ENCODE assay signal across 1 cellular context in genomic region chr10:96319754-96320514, GRCh38.
TF ChIP-seq lines count a peak whose summit lies in the region.

No MANE protein-coding gene starts in this region.

TF ChIP-seq in H1, 55 proteins besides CTCF, POLR2A, EP300 and RAD21 (continued from another document):
- TF ChIP-seq RNF2 (IDR thresholded peaks at IDR 0.05; ENCODE audit: borderline replicate concordance, low read depth, low read length, missing control alignments, poor library complexity, severe bottlenecking) = no peak
- no peak for TF ChIP-seq JUND (IDR thresholded peaks at IDR 0.05; ENCODE audit: low read length)
- no peak for TF ChIP-seq SUZ12 (IDR thresholded peaks at IDR 0.05; ENCODE audit: low read length)
- TF ChIP-seq PHF8 (conservative IDR thresholded peaks at IDR 0.05; ENCODE audit: low read depth, low read length) = no peak
- TF ChIP-seq EZH2 (IDR thresholded peaks at IDR 0.05; ENCODE audit: low read depth, low read length, severe bottlenecking) = no peak
- peak; percentile 92 for TF ChIP-seq BACH1 (IDR thresholded peaks at IDR 0.05; ENCODE audit: low read length)
- TF ChIP-seq MAFK (IDR thresholded peaks at IDR 0.05; ENCODE audit: low read depth, low read length) = peak; percentile 79
